ENCODE assay signal across 26 cellular contexts in the genomic region with DNA sequence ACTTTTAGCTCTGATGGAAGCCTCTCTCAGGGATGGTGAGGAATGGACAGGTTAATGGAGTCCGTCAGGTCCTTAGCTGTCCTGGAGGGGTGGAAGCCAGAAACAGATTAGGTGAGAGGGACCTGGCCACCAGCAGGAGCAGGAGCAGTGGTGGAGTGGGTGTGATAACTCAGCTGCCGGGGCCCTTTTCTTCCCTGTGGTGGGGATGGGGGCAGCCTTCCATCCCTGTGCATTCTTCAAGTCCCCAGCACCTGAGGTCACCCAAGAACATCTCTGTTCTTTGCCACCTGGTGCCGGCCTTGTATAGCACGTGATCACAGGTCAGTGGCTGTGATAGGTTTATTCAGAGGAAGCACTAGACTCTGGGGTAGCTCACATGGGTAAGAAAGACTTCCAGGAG. TPM values are rescaled to one million over a fixed set of nuclear protein-coding genes. Genes with fewer than 3 reads are reported as not detected.
"Had no signal": no experiment of that assay in that cellular context is flagged by ENCODE, and none has a peak within 500 bp of the region (broad histone marks: within the 10 kb centered on the region; RNA-seq: fewer than 3 reads in every experiment).

No MANE protein-coding gene starts in this region.

- H3K27me3 ChIP-seq: left lung, ovary, right atrium auricular region had no signal

- DNase-seq: activated CD4-positive, alpha-beta T cell treated with anti-CD3 and anti-CD28 coated beads, Interleukin-2, amount 50 U/mL, for 4 hours; activated CD8-positive, alpha-beta memory T cell treated with anti-CD3 and anti-CD28 coated beads for 24 hours; activated CD8-positive, alpha-beta memory T cell treated with anti-CD3 and anti-CD28 coated beads, Interleukin-2, amount 50 U/mL, for 4 hours; activated T-cell treated with anti-CD3 and anti-CD28 coated beads, Interleukin-2, amount 50 U/mL, for 24 hours; amygdala; effector CD8-positive, alpha-beta T cell; hippocampal formation; kidney glomerular epithelial cell; left lung; ovary; stimulated activated CD4-positive, alpha-beta T cell treated with anti-CD3 and anti-CD28 coated beads, Interleukin-4, amount 100 ng/mL, for 24 hours; stimulated activated naive CD8-positive, alpha-beta T cell treated with anti-CD3 and anti-CD28 coated beads, Interleukin-15, Interleukin-2, amounts not matched to agents 100 U/mL and 50 U/mL, for 24 hours; T-cell had no signal

- H3K4me3 ChIP-seq: left lung, ovary, psoas muscle, right atrium auricular region had no signal

- H3K27me3 Mint-ChIP-seq: activated T-cell treated with anti-CD3 and anti-CD28 coated beads, Interleukin-2, amount 50 U/mL, for 24 hours; activated T-helper 17 cell treated with anti-CD3 and anti-CD28 coated beads, Interleukin-2, amount 50 U/mL, for 72 hours; dendritic cell treated with granulocyte-macrophage colony-stimulating factor and Interleukin-4, amounts not matched to agents 40 ng/mL and 50 ng/mL, for 4 days; naive thymus-derived CD8-positive, alpha-beta T cell; T-cell had no signal

- H3K4me1 ChIP-seq: left lung, psoas muscle, right atrium auricular region had no signal

- FAIRE-seq: endothelial cell of umbilical vein, frontal cortex, TTC549 had no signal

- H3K36me3 ChIP-seq: ovary had no signal

- H3K27ac ChIP-seq: left lung, ovary, psoas muscle, right atrium auricular region had no signal

- ATAC-seq: activated T-helper 17 cell treated with anti-CD3 and anti-CD28 coated beads, Interleukin-2, amount 50 U/mL, for 72 hours; esophagus mucosa; left lung; naive thymus-derived CD8-positive, alpha-beta T cell; psoas muscle; stimulated activated naive CD8-positive, alpha-beta T cell treated with anti-CD3 and anti-CD28 coated beads, Interleukin-15, Interleukin-2, amounts not matched to agents 100 U/mL and 50 U/mL, for 24 hours; T-cell had no signal

- H3K9me3 Mint-ChIP-seq: activated T-cell treated with anti-CD3 and anti-CD28 coated beads, Interleukin-2, amount 50 U/mL, for 24 hours; activated T-helper 17 cell treated with anti-CD3 and anti-CD28 coated beads, Interleukin-2, amount 50 U/mL, for 72 hours; dendritic cell treated with granulocyte-macrophage colony-stimulating factor and Interleukin-4, amounts not matched to agents 40 ng/mL and 50 ng/mL, for 4 days; naive thymus-derived CD8-positive, alpha-beta T cell; T-cell had no signal

- H3K4me3 Mint-ChIP-seq: activated T-cell treated with anti-CD3 and anti-CD28 coated beads, Interleukin-2, amount 50 U/mL, for 24 hours; activated T-helper 17 cell treated with anti-CD3 and anti-CD28 coated beads, Interleukin-2, amount 50 U/mL, for 72 hours; dendritic cell treated with granulocyte-macrophage colony-stimulating factor and Interleukin-4, amounts not matched to agents 40 ng/mL and 50 ng/mL, for 4 days; naive thymus-derived CD8-positive, alpha-beta T cell; T-cell had no signal

- H3K4me1 Mint-ChIP-seq: T-cell had no signal

- H3K9me3 ChIP-seq: left lung, ovary, psoas muscle, right atrium auricular region had no signal

- H3K27ac Mint-ChIP-seq: activated T-cell treated with anti-CD3 and anti-CD28 coated beads, Interleukin-2, amount 50 U/mL, for 24 hours; dendritic cell treated with granulocyte-macrophage colony-stimulating factor and Interleukin-4, amounts not matched to agents 40 ng/mL and 50 ng/mL, for 4 days; T-cell had no signal

RNA-seq across cellular contexts. Expression of gene C20orf173, which starts 29.0 kb away (rescaled TPM):
- total RNA-seq: activated T-helper 17 cell treated with anti-CD3 and anti-CD28 coated beads, Interleukin-2, amount 50 U/mL, for 72 hours; endothelial cell of umbilical vein; esophagus mucosa; left lung; lung microvascular endothelial cell; naive thymus-derived CD8-positive, alpha-beta T cell; ovary; psoas muscle; right atrium auricular region; subcutaneous adipose tissue; T-cell; ureter had no signal
- polyA plus RNA-seq: endothelial cell of umbilical vein; naive thymus-derived CD8-positive, alpha-beta T cell; ovary; psoas muscle; thymus had no signal
